In the genomic region with DNA sequence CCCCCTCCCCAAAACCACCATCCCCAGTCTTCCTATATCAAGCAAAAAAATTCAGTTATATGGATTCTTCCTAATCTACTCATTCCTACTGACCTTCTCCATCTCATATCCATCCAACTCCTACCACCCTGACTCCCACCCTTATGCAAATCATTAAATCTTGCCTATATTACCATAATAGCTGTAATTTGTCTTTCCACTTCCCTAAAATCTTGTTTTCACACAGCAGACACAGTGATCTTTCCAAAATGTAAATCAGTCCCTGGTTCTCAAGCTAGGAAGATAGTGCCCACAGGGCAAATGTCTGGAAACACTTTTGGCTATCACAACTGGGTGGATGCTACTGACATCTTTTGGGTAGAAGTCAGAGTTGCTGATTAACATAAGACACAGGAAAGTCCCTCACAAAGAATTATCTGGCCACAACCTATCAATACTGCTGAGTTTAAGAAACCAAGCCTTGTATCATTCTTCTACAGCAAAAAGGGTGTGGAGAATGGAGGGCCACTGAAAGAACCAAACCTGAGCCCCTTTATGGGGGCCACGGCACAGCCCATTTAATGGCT, we compare ENCODE assay signal across 8 cellular contexts. TPM values are rescaled to one million over a fixed set of nuclear protein-coding genes. Genes with fewer than 3 reads are reported as not detected.
A peak's percentile ranks its signal among the peaks of the same experiment; 100 is the strongest.
DNase-seq lines count a peak whose midpoint lies in the region; ATAC-seq and TF ChIP-seq lines count a peak whose summit lies in the region.

No MANE protein-coding gene starts in this region.

- peaks cover 63% of the 10 kb centered on the region for H3K36me3 ChIP-seq in SJSA1

- H3K9me3 ChIP-seq in SJSA1 (replicated peaks) = no peaks in the 10 kb centered on the region

- H3K27ac ChIP-seq in SJSA1 = no peak overlapping the region

- no peak for ATAC-seq in stimulated activated memory B cell treated with anti-CD40 and anti-IgM and Interleukin-4, amounts not matched to agents 10 μg/mL and 1 μg/mL and 100 μg/mL, for 72 hours

- H3K9me3 Mint-ChIP-seq in activated CD4-positive, alpha-beta T cell treated with anti-CD3 and anti-CD28 coated beads, Interleukin-2, amount 10 ng/mL, durations not matched to agents 24 days and 14 days = no peaks in the 10 kb centered on the region
- H3K9me3 Mint-ChIP-seq in stimulated activated memory B cell treated with anti-CD40 and anti-IgM and Interleukin-4, amounts not matched to agents 10 μg/mL and 1 μg/mL and 100 μg/mL, for 72 hours = no peaks in the 10 kb centered on the region

- H3K4me3 ChIP-seq in SJSA1 (peak overlapping the region; percentile 78; the same call in 1 of the 2 replicates), fibroblast of pulmonary artery (replicated peaks; ENCODE audit: low read depth, low read length) (peak overlapping the region; percentile 79)

- H3K27me3 ChIP-seq in SJSA1 (replicated peaks) = no peaks in the 10 kb centered on the region

- intact Hi-C loops in activated CD4-positive, alpha-beta T cell treated with anti-CD3 and anti-CD28 coated beads, Interleukin-2, amount 10 ng/mL, durations not matched to agents 24 days and 14 days (cut with micrococcal nuclease) = loop anchor here (2.0 to 10.0 kb wide), 4 partner anchors 155 to 444 kb away; a partner anchor contains a TSS

- peak; percentile 60 for DNase-seq in activated CD4-positive, alpha-beta T cell treated with anti-CD3 and anti-CD28 coated beads, Interleukin-2, amount 10 ng/mL, durations not matched to agents 24 days and 14 days
- no peak for DNase-seq in activated CD4-positive, alpha-beta T cell treated with anti-CD3 and anti-CD28 coated beads, Interleukin-2, amount 50 U/mL, for 4 hours
- DNase-seq in SJSA1 (ENCODE audit: low read depth in 1 of 2, low spot score in 2 of 2) = no peak
- DNase-seq in fibroblast of pulmonary artery (ENCODE audit: low read depth) = no peak
- no peak for DNase-seq in DMS153 (lab: John Stamatoyannopoulos, UW)
- DNase-seq in stimulated activated naive CD4-positive, alpha-beta T cell (lab: John Stamatoyannopoulos, UW) = no peak
- no peak for DNase-seq in stimulated activated CD4-positive, alpha-beta T cell treated with anti-CD3 and anti-CD28 coated beads, Interleukin-15, amount 100 ng/mL, for 24 hours

- peaks cover 51% of the 10 kb centered on the region for H3K4me1 Mint-ChIP-seq in activated CD4-positive, alpha-beta T cell treated with anti-CD3 and anti-CD28 coated beads, Interleukin-2, amount 10 ng/mL, durations not matched to agents 24 days and 14 days
- H3K4me1 Mint-ChIP-seq in stimulated activated memory B cell treated with anti-CD40 and anti-IgM and Interleukin-4, amounts not matched to agents 10 μg/mL and 1 μg/mL and 100 μg/mL, for 72 hours = peaks cover 52% of the 10 kb centered on the region

- H3K36me3 Mint-ChIP-seq in activated CD4-positive, alpha-beta T cell treated with anti-CD3 and anti-CD28 coated beads, Interleukin-2, amount 10 ng/mL, durations not matched to agents 24 days and 14 days (ENCODE audit: low read depth) = peaks cover 41% of the 10 kb centered on the region
- peaks cover 52% of the 10 kb centered on the region for H3K36me3 Mint-ChIP-seq in stimulated activated memory B cell treated with anti-CD40 and anti-IgM and Interleukin-4, amounts not matched to agents 10 μg/mL and 1 μg/mL and 100 μg/mL, for 72 hours

- H3K4me1 ChIP-seq in SJSA1 (replicated peaks) = peaks cover 26% of the 10 kb centered on the region

- H3K4me3 Mint-ChIP-seq in activated CD4-positive, alpha-beta T cell treated with anti-CD3 and anti-CD28 coated beads, Interleukin-2, amount 10 ng/mL, durations not matched to agents 24 days and 14 days = peak overlapping the region; percentile 84
- peak overlapping the region; percentile 89 for H3K4me3 Mint-ChIP-seq in stimulated activated memory B cell treated with anti-CD40 and anti-IgM and Interleukin-4, amounts not matched to agents 10 μg/mL and 1 μg/mL and 100 μg/mL, for 72 hours

- H3K27ac Mint-ChIP-seq in activated CD4-positive, alpha-beta T cell treated with anti-CD3 and anti-CD28 coated beads, Interleukin-2, amount 10 ng/mL, durations not matched to agents 24 days and 14 days = peak overlapping the region; percentile 82
- peak overlapping the region; percentile 90 for H3K27ac Mint-ChIP-seq in stimulated activated memory B cell treated with anti-CD40 and anti-IgM and Interleukin-4, amounts not matched to agents 10 μg/mL and 1 μg/mL and 100 μg/mL, for 72 hours

- no peak for TF ChIP-seq CTCF in fibroblast of pulmonary artery (IDR thresholded peaks at IDR 0.05; ENCODE audit: low read length, missing control alignments)

- H3K27me3 Mint-ChIP-seq in activated CD4-positive, alpha-beta T cell treated with anti-CD3 and anti-CD28 coated beads, Interleukin-2, amount 10 ng/mL, durations not matched to agents 24 days and 14 days = no peaks in the 10 kb centered on the region
- H3K27me3 Mint-ChIP-seq in stimulated activated memory B cell treated with anti-CD40 and anti-IgM and Interleukin-4, amounts not matched to agents 10 μg/mL and 1 μg/mL and 100 μg/mL, for 72 hours = no peaks in the 10 kb centered on the region

RNA-seq across cellular contexts. Expression of a gene that starts 1.4 kb away (rescaled TPM):
- 53.8 and 54.9 TPM in 2 replicates for total RNA-seq in activated CD4-positive, alpha-beta T cell treated with anti-CD3 and anti-CD28 coated beads, Interleukin-2, amount 10 ng/mL, durations not matched to agents 24 days and 14 days
- 76.0 and 81.9 TPM in 2 replicates for total RNA-seq in SJSA1 (2014; rRNA removed; shearing (Covaris generic))

RNA-seq across cellular contexts. Expression of a gene that starts 8.4 kb away (rescaled TPM):
- 13.8 and 13.9 TPM in 2 replicates for total RNA-seq in activated CD4-positive, alpha-beta T cell treated with anti-CD3 and anti-CD28 coated beads, Interleukin-2, amount 10 ng/mL, durations not matched to agents 24 days and 14 days
- 1.4 TPM in 1 of 2 replicates, not detected in the other for total RNA-seq in SJSA1 (2014; rRNA removed; shearing (Covaris generic))

RNA-seq across cellular contexts. Expression of a gene that starts 8.6 kb away (rescaled TPM):
- 16.5 and 17.8 TPM in 2 replicates for total RNA-seq in activated CD4-positive, alpha-beta T cell treated with anti-CD3 and anti-CD28 coated beads, Interleukin-2, amount 10 ng/mL, durations not matched to agents 24 days and 14 days
- 12.0 and 16.2 TPM in 2 replicates for total RNA-seq in SJSA1 (2014; rRNA removed; shearing (Covaris generic))

RNA-seq across cellular contexts. Expression of a gene that starts 8.8 kb away (rescaled TPM):
- total RNA-seq in activated CD4-positive, alpha-beta T cell treated with anti-CD3 and anti-CD28 coated beads, Interleukin-2, amount 10 ng/mL, durations not matched to agents 24 days and 14 days = 105 and 106 TPM in 2 replicates
- total RNA-seq in SJSA1 (2014; rRNA removed; shearing (Covaris generic)) = 56.7 and 65.8 TPM in 2 replicates
